Comparison of ENCODE assay signal across 8 cellular contexts in the genomic region with DNA sequence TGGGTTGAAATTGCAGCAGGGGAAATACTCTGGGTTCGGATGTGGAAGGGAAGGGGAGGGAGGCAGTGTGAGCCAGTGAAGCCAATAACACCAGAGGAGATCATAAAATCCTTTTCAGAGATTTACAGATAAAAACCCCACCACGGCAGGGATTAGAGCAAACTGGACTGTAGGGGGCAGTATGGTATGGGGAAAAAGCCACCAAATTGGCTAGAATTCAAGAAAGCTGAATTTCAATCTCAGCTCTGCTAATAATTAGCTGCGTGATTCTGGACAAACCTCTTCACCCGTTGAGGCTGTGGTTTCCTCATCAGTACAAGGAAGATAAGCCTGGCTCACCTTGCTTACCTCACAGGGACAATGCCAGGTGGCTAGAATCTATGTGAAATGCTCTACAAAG.
A peak's percentile ranks its signal among the peaks of the same experiment; 100 is the strongest.
DNase-seq lines count a peak whose midpoint lies in the region; ATAC-seq and TF ChIP-seq lines count a peak whose summit lies in the region.

No MANE protein-coding gene starts in this region.

- no peak overlapping the region for H3K9ac ChIP-seq in NT2/D1 (ENCODE audit: insufficient read length, low read depth)

- H3K4me1 ChIP-seq in NT2/D1 (ENCODE audit: insufficient read depth, insufficient read length) (no peaks in the 10 kb centered on the region), esophagus squamous epithelium (no peaks in the 10 kb centered on the region), gastrocnemius medialis (no peaks in the 10 kb centered on the region)

- DNase-seq in NCI-H748 (lab: John Stamatoyannopoulos, UW; ENCODE audit: unreplicated experiment), result peak; percentile 37
- DNase-seq in NCI-H748 treated with DMSO at 0.1 percent for 48 hours (lab: John Stamatoyannopoulos, UW), result no peak
- peak; percentile 4 for DNase-seq in HCEC 1CT
- peak; percentile 46 for DNase-seq in NT2/D1 (ENCODE audit: low read depth, low spot score)
- DNase-seq in esophagus squamous epithelium (lab: John Stamatoyannopoulos, UW), result no peak
- no peak for DNase-seq in gastrocnemius medialis

- H3K27me3 ChIP-seq in NT2/D1 (ENCODE audit: insufficient read depth, insufficient read length) (no peaks in the 10 kb centered on the region), esophagus squamous epithelium (no peaks in the 10 kb centered on the region), gastrocnemius medialis (peaks cover 0 to 7% (median 4%) of the 10 kb centered on the region in 3 donors)

- intact Hi-C loops in esophagus squamous epithelium (cut with DNase I) (no loop called here), gastrocnemius medialis (cut with DNase I; ENCODE audit: low total_unique reads) (no loop called here)

- WGBS in esophagus squamous epithelium, 2 donors, result 0 to 10% methylated on average over 4 of the region's 4 CpGs

- in situ Hi-C loops in gastrocnemius medialis (cut with MboI; ENCODE audit: low sequenced_read_pairs in 4 of 4), result loop anchor here in 1 of 4 donors (25.0 kb wide), 1 partner anchor 338 kb away; no protein-coding TSS in a partner anchor

- H3K9me3 ChIP-seq in NT2/D1 (ENCODE audit: insufficient read depth, low read length) (no peaks in the 10 kb centered on the region), esophagus squamous epithelium (no peaks in the 10 kb centered on the region), gastrocnemius medialis (no peaks in the 10 kb centered on the region)

- H3K4me3 ChIP-seq in NT2/D1 (ENCODE audit: insufficient read length, low read depth) (no peak overlapping the region), esophagus squamous epithelium (no peak overlapping the region), gastrocnemius medialis (no peak overlapping the region)

- no peaks in the 10 kb centered on the region for H3K36me3 ChIP-seq in NT2/D1 (ENCODE audit: insufficient read depth, insufficient read length, low read length)
- H3K36me3 ChIP-seq in esophagus squamous epithelium, result no peaks in the 10 kb centered on the region
- H3K36me3 ChIP-seq in gastrocnemius medialis, result no peaks in the 10 kb centered on the region

- TF ChIP-seq CTCF in esophagus squamous epithelium (IDR thresholded peaks at IDR 0.05), result peak in 5 of 6 experiments; percentile 17 to 53 (median 33)
- TF ChIP-seq CTCF in gastrocnemius medialis (IDR thresholded peaks at IDR 0.05 in 4 of 5, conservative IDR thresholded peaks at IDR 0.05 in 1 of 5), result peak in 3 of 5 experiments; percentile 43 to 55 (median 44)

- ATAC-seq in gastrocnemius medialis, result no peak
- no peak for ATAC-seq in GM21737 (IDR thresholded peaks at IDR 0.05; ENCODE audit: unreplicated experiment)
- no peak for ATAC-seq in GM21619 (IDR thresholded peaks at IDR 0.05; ENCODE audit: unreplicated experiment)

- H3K27ac ChIP-seq in esophagus squamous epithelium, result no peak overlapping the region
- H3K27ac ChIP-seq in gastrocnemius medialis, result no peak overlapping the region

- TF ChIP-seq POLR2A in esophagus squamous epithelium (IDR thresholded peaks at IDR 0.05), result no peak
- TF ChIP-seq POLR2A in gastrocnemius medialis (IDR thresholded peaks at IDR 0.05), result no peak

Comparison
In these comparisons a context has a peak if more than half of its experiments do, and no peak if none do; other contexts are left out.
1. DNase-seq: peak in NCI-H748 (single experiment), HCEC 1CT (single experiment) and NT2/D1 (single experiment); none in NCI-H748 treated with DMSO at 0.1 percent for 48 hours (single experiment), esophagus squamous epithelium (single experiment) and gastrocnemius medialis (0 of 2).